In genomic region chr21:19771881-19772280, GRCh38 we compare ENCODE assay signal across 32 cellular contexts.
"Had no signal": no experiment of that assay in that cellular context is flagged by ENCODE, and none has a peak within 500 bp of the region (broad histone marks: within the 10 kb centered on the region; RNA-seq: fewer than 3 reads in every experiment).

No MANE protein-coding gene starts in this region.

- H3K27ac Mint-ChIP-seq: naive thymus-derived CD8-positive, alpha-beta T cell; natural killer cell treated with Interleukin-12 subunit alpha and Interleukin-12 subunit beta and Interleukin-15 and Interleukin-18, amount 100 ng/mL, for 72 hours; nephron progenitor cell; neural progenitor cell; progenitor cell of endocrine pancreas; stimulated activated memory B cell treated with anti-CD40 and anti-IgM and Interleukin-4, amounts not matched to agents 10 μg/mL and 1 μg/mL and 100 μg/mL, for 72 hours; type B pancreatic cell had no signal

- ATAC-seq: naive thymus-derived CD8-positive, alpha-beta T cell; natural killer cell treated with Interleukin-12 subunit alpha and Interleukin-12 subunit beta and Interleukin-15 and Interleukin-18, amount 100 ng/mL, for 72 hours; psoas muscle; right cardiac atrium; sciatic nerve; stimulated activated memory B cell treated with anti-CD40 and anti-IgM and Interleukin-4, amounts not matched to agents 10 μg/mL and 1 μg/mL and 100 μg/mL, for 72 hours; stimulated activated naive CD8-positive, alpha-beta T cell treated with anti-CD3 and anti-CD28 coated beads, Interleukin-15, amount 100 ng/mL, for 72 hours; stimulated activated naive CD8-positive, alpha-beta T cell treated with anti-CD3 and anti-CD28 coated beads, Interleukin-15, Interleukin-2, amounts not matched to agents 100 U/mL and 50 U/mL, for 24 hours; upper lobe of right lung had no signal

- H2AFZ ChIP-seq: neural progenitor cell, parathyroid adenoma had no signal

- H3K79me2 ChIP-seq: parathyroid adenoma had no signal

- H3K4me1 Mint-ChIP-seq: naive thymus-derived CD8-positive, alpha-beta T cell; nephron progenitor cell; neural progenitor cell; stimulated activated memory B cell treated with anti-CD40 and anti-IgM and Interleukin-4, amounts not matched to agents 10 μg/mL and 1 μg/mL and 100 μg/mL, for 72 hours; stimulated activated naive CD8-positive, alpha-beta T cell treated with anti-CD3 and anti-CD28 coated beads, Interleukin-15, amount 100 ng/mL, for 72 hours had no signal

- H3K9ac ChIP-seq: neural progenitor cell, parathyroid adenoma had no signal

- H3K4me1 ChIP-seq: neural progenitor cell, parathyroid adenoma, psoas muscle, spleen, suprapubic skin, testis, tibial artery, transverse colon, upper lobe of right lung, uterus had no signal

- DNase-seq: naive thymus-derived CD8-positive, alpha-beta T cell; nephron progenitor cell; occipital lobe; ovary; posterior cingulate gyrus; psoas muscle; right cardiac atrium; spleen; stimulated activated CD4-positive, alpha-beta T cell treated with anti-CD3 and anti-CD28 coated beads, Interleukin-12 subunit alpha, Interleukin-12 subunit beta, amount 100 ng/mL, for 4 hours; stimulated activated CD4-positive, alpha-beta T cell treated with anti-CD3 and anti-CD28 coated beads, Interleukin-1b, Interleukin-23, amount 100 ng/mL, for 48 hours; stimulated activated CD4-positive, alpha-beta T cell treated with anti-CD3 and anti-CD28 coated beads, Interleukin-4, amount 100 ng/mL, for 1 hour; stimulated activated CD4-positive, alpha-beta T cell treated with anti-CD3 and anti-CD28 coated beads, Interleukin-4, amount 100 ng/mL, for 4 hours; stimulated activated CD8-positive, alpha-beta memory T cell treated with anti-CD3 and anti-CD28 coated beads, Interleukin-4, amount 100 ng/mL, for 48 hours; stimulated activated naive CD4-positive, alpha-beta T cell; stimulated activated naive CD8-positive, alpha-beta T cell treated with anti-CD3 and anti-CD28 coated beads, Interleukin-15, amount 100 ng/mL, for 72 hours; stimulated activated naive CD8-positive, alpha-beta T cell treated with anti-CD3 and anti-CD28 coated beads, Interleukin-15, Interleukin-2, amounts not matched to agents 100 U/mL and 50 U/mL, for 24 hours; substantia nigra; testis; tibial artery; transverse colon; upper lobe of right lung; uterus had no signal

- H3K36me3 Mint-ChIP-seq: naive thymus-derived CD8-positive, alpha-beta T cell; natural killer cell treated with Interleukin-12 subunit alpha and Interleukin-12 subunit beta and Interleukin-15 and Interleukin-18, amount 100 ng/mL, for 72 hours; neural progenitor cell; stimulated activated memory B cell treated with anti-CD40 and anti-IgM and Interleukin-4, amounts not matched to agents 10 μg/mL and 1 μg/mL and 100 μg/mL, for 72 hours; type B pancreatic cell had no signal

- H3K4me3 ChIP-seq: neural progenitor cell, ovary, psoas muscle, skin epidermis, smooth muscle cell, spleen, suprapubic skin, testis, tibial artery, transverse colon, upper lobe of right lung, uterus had no signal

- H3K9me3 ChIP-seq: ovary, suprapubic skin, testis, tibial artery, transverse colon, upper lobe of right lung had no signal

- H3K27me3 ChIP-seq: neural progenitor cell, spleen, suprapubic skin, testis, tibial artery, transverse colon, upper lobe of right lung, uterus had no signal

- H3K27me3 Mint-ChIP-seq: naive thymus-derived CD8-positive, alpha-beta T cell; natural killer cell treated with Interleukin-12 subunit alpha and Interleukin-12 subunit beta and Interleukin-15 and Interleukin-18, amount 100 ng/mL, for 72 hours; progenitor cell of endocrine pancreas; stimulated activated memory B cell treated with anti-CD40 and anti-IgM and Interleukin-4, amounts not matched to agents 10 μg/mL and 1 μg/mL and 100 μg/mL, for 72 hours; stimulated activated naive CD8-positive, alpha-beta T cell treated with anti-CD3 and anti-CD28 coated beads, Interleukin-15, amount 100 ng/mL, for 72 hours; type B pancreatic cell had no signal

- H3K4me3 Mint-ChIP-seq: naive thymus-derived CD8-positive, alpha-beta T cell; natural killer cell treated with Interleukin-12 subunit alpha and Interleukin-12 subunit beta and Interleukin-15 and Interleukin-18, amount 100 ng/mL, for 72 hours; nephron progenitor cell; neural progenitor cell; stimulated activated memory B cell treated with anti-CD40 and anti-IgM and Interleukin-4, amounts not matched to agents 10 μg/mL and 1 μg/mL and 100 μg/mL, for 72 hours; stimulated activated naive CD8-positive, alpha-beta T cell treated with anti-CD3 and anti-CD28 coated beads, Interleukin-15, amount 100 ng/mL, for 72 hours; type B pancreatic cell had no signal

- H3K36me3 ChIP-seq: neural progenitor cell, ovary, spleen, suprapubic skin, tibial artery, transverse colon, upper lobe of right lung, uterus had no signal

- H3K9me3 Mint-ChIP-seq: nephron progenitor cell, neural progenitor cell had no signal

- H3K4me2 ChIP-seq: neural progenitor cell, smooth muscle cell had no signal

- H3K27ac ChIP-seq: neural progenitor cell, ovary, parathyroid adenoma, psoas muscle, skin epidermis, spleen, suprapubic skin, testis, tibial artery, transverse colon, upper lobe of right lung, uterus had no signal
